ENCODE assay signal across 9 cellular contexts in the genomic region with DNA sequence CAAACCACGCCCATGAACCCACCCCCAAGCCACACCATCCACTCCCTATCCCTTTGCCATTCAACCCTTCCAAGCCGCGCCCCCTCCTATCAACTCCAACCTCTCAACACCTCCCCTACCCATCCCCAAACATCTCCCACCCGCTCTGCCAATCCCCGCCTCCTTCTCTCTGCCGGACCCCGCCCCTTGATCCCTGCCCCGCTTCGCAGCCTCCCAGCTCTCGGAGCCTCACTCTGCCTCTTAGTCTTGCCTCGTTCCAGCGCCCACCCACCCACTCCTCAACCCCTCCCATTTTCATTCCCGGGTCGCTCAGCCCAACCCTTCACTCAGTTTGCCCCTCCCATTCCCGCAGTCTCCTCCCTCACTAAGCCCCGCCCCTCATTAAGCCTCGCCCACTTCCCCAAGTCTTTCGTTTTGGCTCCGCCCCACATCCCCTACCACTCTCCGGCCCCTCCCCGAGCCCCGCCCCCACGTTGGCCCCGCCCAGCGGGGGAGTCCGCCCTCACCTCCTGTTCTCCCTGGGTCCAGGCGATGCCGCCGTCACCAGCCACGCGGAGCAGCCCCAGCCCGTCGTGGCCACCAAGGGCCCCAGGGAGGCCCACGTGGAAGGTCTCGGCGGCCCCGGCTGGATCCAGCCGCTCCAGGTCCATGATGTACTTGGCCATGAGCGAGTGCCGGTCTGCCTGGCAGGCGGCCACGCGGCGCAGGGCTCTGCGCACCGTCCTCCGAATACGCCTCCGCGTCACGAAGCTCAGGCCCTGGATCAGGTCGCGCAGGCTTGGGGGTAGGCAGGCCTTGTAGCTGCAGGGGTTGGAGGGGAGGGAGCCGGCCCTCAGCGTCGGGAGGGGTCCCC. TPM values are rescaled to one million over a fixed set of nuclear protein-coding genes. Genes with fewer than 3 reads are reported as not detected.
DNase-seq lines count a peak whose midpoint lies in the region; ATAC-seq, FAIRE-seq and TF ChIP-seq lines count a peak whose summit lies in the region.
"Had no signal": no experiment of that assay in that cellular context is flagged by ENCODE, and none has a peak within 500 bp of the region (broad histone marks: within the 10 kb centered on the region; RNA-seq: fewer than 3 reads in every experiment).

No MANE protein-coding gene starts in this region.

- peaks cover 16% of the 10 kb centered on the region for H3K4me1 Mint-ChIP-seq in memory B cell

- H3K36me3 Mint-ChIP-seq in memory B cell: peaks cover 27% of the 10 kb centered on the region

- TF ChIP-seq POLR2A in H1 (IDR thresholded peaks at IDR 0.05; ENCODE audit: control extremely low read depth in 1 of 2, low read depth in 2 of 2, low read length in 2 of 2): no peak; a peak in 1 of 3 replicates

- H2AFZ ChIP-seq in H1 (ENCODE audit: low read length): no peak overlapping the region

- H3K4me3 Mint-ChIP-seq in memory B cell: no peak overlapping the region

- H3K27me3 ChIP-seq in H1 (replicated peaks in 1 of 4; ENCODE audit: control insufficient read depth in 3 of 4, extremely low read depth in 1 of 4, insufficient read depth in 3 of 4, low read length in 3 of 4): peaks cover 0 to 9% (median 2%) of the 10 kb centered on the region in 4 experiments; a peak in 3 of 7 replicates

- peak overlapping the region; percentile 66 to 92 for H3K4me2 ChIP-seq in H1 (ENCODE audit: insufficient read depth in 1 of 2, low read depth in 2 of 2, low read length in 2 of 2)

- peaks cover 0 to 3% of the 10 kb centered on the region in 2 experiments for H4K20me1 ChIP-seq in H1 (replicated peaks in 1 of 2; ENCODE audit: control insufficient read depth in 1 of 2, insufficient read depth in 2 of 2, low read length in 2 of 2)

- peak overlapping the region; percentile 74 for H4K91ac ChIP-seq in H1 (replicated peaks; ENCODE audit: insufficient read length, low read length)

- H3K14ac ChIP-seq in H1 (ENCODE audit: insufficient read length): no peak overlapping the region

- no peak overlapping the region for H3K23ac ChIP-seq in H1 (ENCODE audit: insufficient read length)

- peaks cover 0 to 11% (median 3%) of the 10 kb centered on the region in 4 experiments; a peak in 5 of 7 replicates for H3K4me1 ChIP-seq in H1 (replicated peaks in 1 of 4; ENCODE audit: control insufficient read depth in 3 of 4, insufficient read depth in 4 of 4, low read length in 3 of 4)

- peak overlapping the region; percentile 98 for H3K4ac ChIP-seq in H1 (replicated peaks; ENCODE audit: insufficient read length, low read depth, low read length)

- H3K27me3 Mint-ChIP-seq in memory B cell: no peaks in the 10 kb centered on the region

- peak overlapping the region; percentile 81; the same call in 1 of the 2 replicates for H2BK15ac ChIP-seq in H1 (ENCODE audit: low read length)

- H2BK5ac ChIP-seq in H1 (ENCODE audit: low read depth, low read length): peak overlapping the region; percentile 90

- no peaks in the 10 kb centered on the region for H3K36me3 ChIP-seq in H1 (ENCODE audit: control insufficient read depth in 2 of 4, insufficient read depth in 4 of 4, low read length in 3 of 4)

- H3K27ac ChIP-seq in H1 (ENCODE audit: low read depth, low read length): no peak overlapping the region
- H3K27ac ChIP-seq: HL-60 had no signal

- peaks cover 12% of the 10 kb centered on the region for H3K23me2 ChIP-seq in H1 (ENCODE audit: low read depth, low read length)

- H3K79me1 ChIP-seq in H1 (ENCODE audit: low read depth, low read length): no peaks in the 10 kb centered on the region

- peak overlapping the region; percentile 80; the same call in 1 of the 2 replicates for H2BK12ac ChIP-seq in H1 (ENCODE audit: low read depth, low read length)

- H2BK20ac ChIP-seq in H1 (ENCODE audit: low read length): no peak overlapping the region

- H3K56ac ChIP-seq in H1 (replicated peaks; ENCODE audit: insufficient read length, low read depth, low read length): peak overlapping the region; percentile 59

- H3K79me2 ChIP-seq in H1 (ENCODE audit: control insufficient read depth in 1 of 2, insufficient read depth in 2 of 2, low read length in 2 of 2): no peaks in the 10 kb centered on the region

- peak overlapping the region; percentile 3 to 77 (median 64); a peak in 5 of 7 replicates for H3K9ac ChIP-seq in H1 (replicated peaks in 1 of 4; ENCODE audit: extremely low read depth in 1 of 4, low read depth in 3 of 4, low read length in 3 of 4)

- no peak overlapping the region for H2AK5ac ChIP-seq in H1 (ENCODE audit: low read depth, low read length)

- TF ChIP-seq EP300 in H1 (IDR thresholded peaks at IDR 0.05; ENCODE audit: borderline replicate concordance in 1 of 2, low read depth in 2 of 2, low read length in 2 of 2): no peak

- H3K18ac ChIP-seq in H1 (ENCODE audit: extremely low read depth, low read length): peak overlapping the region; percentile 78

- CTCF ChIA-PET in H1 (lab: Charles Lee; ENCODE audit: partially characterized antibody): interaction anchor here (1.3 to 2.1 kb wide), 2 partner anchors 7 to 11 kb away, joined by 4 to 8 read pairs; no protein-coding TSS in a partner anchor

- H2BK120ac ChIP-seq in H1 (replicated peaks; ENCODE audit: low read depth, low read length): peak overlapping the region; percentile 64

- H4K8ac ChIP-seq in H1 (ENCODE audit: extremely low read depth, insufficient read depth, low read length): peak overlapping the region; percentile 83

- H4K5ac ChIP-seq in H1 (ENCODE audit: insufficient read length, low read depth, low read length): no peak overlapping the region

- ATAC-seq in memory B cell (ENCODE audit: low read depth): peak; percentile 45
- ATAC-seq in HG03432 (IDR thresholded peaks at IDR 0.05; ENCODE audit: unreplicated experiment): no peak
- ATAC-seq in HG03097 (IDR thresholded peaks at IDR 0.05; ENCODE audit: low FRiP score, unreplicated experiment): no peak

- no peaks in the 10 kb centered on the region for H3K9me3 Mint-ChIP-seq in memory B cell

- DNase-seq in DMS 273 (lab: John Stamatoyannopoulos, UW; ENCODE audit: unreplicated experiment): peak; percentile 97
- peak; percentile 61 for DNase-seq in NCI-H1694 treated with DMSO at 0.1 percent for 48 hours (lab: John Stamatoyannopoulos, UW)
- peak; percentile 57 for DNase-seq in activated CD4-positive, alpha-beta T cell treated with anti-CD3 and anti-CD28 coated beads, Interleukin-2, amount 50 U/mL, for 1 hour
- DNase-seq in H1 (ENCODE audit: low read depth in 1 of 2, low spot score in 2 of 2): peak; percentile 97 to 99
- DNase-seq in memory B cell (ENCODE audit: low spot score in 2 of 2): no peak
- DNase-seq in stimulated activated CD4-positive, alpha-beta T cell treated with anti-CD3 and anti-CD28 coated beads, TNF-alpha, amount 100 ng/mL, for 48 hours (ENCODE audit: low read depth in 3 of 3): peak; percentile 62 to 89 (median 71)

- no peaks in the 10 kb centered on the region for H3K9me3 ChIP-seq in H1 (ENCODE audit: insufficient read depth in 2 of 2, low read depth in 1 of 2, low read length in 1 of 2)

- H3K4me3 ChIP-seq in H1 (ENCODE audit: extremely low read depth in 1 of 4, insufficient read depth in 2 of 4, low read depth in 3 of 4, low read length in 4 of 4): peak overlapping the region; percentile 50 to 72 (median 62)

- WGBS in H1 (ENCODE audit: extremely low coverage in 1 of 2, insufficient coverage in 1 of 2, insufficient read length in 1 of 2, insufficient replicate concordance in 2 of 2, low coverage in 1 of 2, low lambda C conversion rate in 2 of 2, missing lambda C conversion rate in 1 of 2), 2 experiments: 3 to 100% methylated on average over 2 to 28 of the region's 56 CpGs

- TF ChIP-seq RAD21 in H1 (IDR thresholded peaks at IDR 0.05 in 1 of 2, conservative IDR thresholded peaks at IDR 0.05 in 1 of 2; ENCODE audit: low read depth in 2 of 2, low read length in 2 of 2): no peak

- POLR2A ChIA-PET in H1 (lab: Charles Lee; ENCODE audit: partially characterized antibody): interaction anchor here (0.6 to 12.5 kb wide), 8 partner anchors 10 to 164 kb away, joined by 3 to 133 read pairs (median 3); a partner anchor contains a TSS

- no peak overlapping the region for H3K27ac Mint-ChIP-seq in memory B cell

- peak; percentile 92 for FAIRE-seq in H1 (lab: Jason Lieb, UNC)

- TF ChIP-seq CTCF in H1 (IDR thresholded peaks at IDR 0.05; ENCODE audit: control extremely low read depth in 1 of 3, insufficient read depth in 1 of 3, low read depth in 1 of 3, low read length in 3 of 3): no peak

RNA-seq across cellular contexts. Expression of a gene that starts 5.7 kb away (rescaled TPM):
- 3.2 and 4.0 TPM in 2 replicates for total RNA-seq in H1 (2021; fragmentation: NEBNext Ultra II Directional; extraction: Animal tissue kit (Norgen Biotek cat#: 25700))
- 4.7 TPM in 2 replicates for polyA plus RNA-seq in H1 (2011; rRNA removed)
- 3.2 TPM for polyA plus RNA-seq in H1 (2011; cell fraction: cytosol; rRNA removed)
- 4.1 TPM for polyA plus RNA-seq in H1 (2011; cell fraction: nucleus; rRNA removed)
- 2.1 to 3.0 TPM (median 2.5 TPM) in 4 replicates for polyA plus RNA-seq in H1 (2012, experiment 1 of 2)
- polyA plus RNA-seq in H1 (2012, experiment 2 of 2): 1.9 TPM
- polyA plus RNA-seq in H1 (2013, experiment 1 of 2): 3.3 TPM
- 3.3 TPM for polyA plus RNA-seq in H1 (2013, experiment 2 of 2)
- 3.8 and 4.4 TPM in 2 replicates for polyA minus RNA-seq in H1 (2011; rRNA and poly(A)+ RNA removed)
- 3.1 TPM for polyA minus RNA-seq in H1 (2011; cell fraction: cytosol; rRNA and poly(A)+ RNA removed)
- polyA minus RNA-seq in H1 (2011; cell fraction: nucleus; rRNA and poly(A)+ RNA removed): 2.7 TPM

RNA-seq across cellular contexts. Expression of a gene that starts 17.7 kb away (rescaled TPM):
- 2,749 and 2,894 TPM in 2 replicates for total RNA-seq in H1 (2021; fragmentation: NEBNext Ultra II Directional; extraction: Animal tissue kit (Norgen Biotek cat#: 25700))
- 3,938 and 5,258 TPM in 2 replicates for polyA plus RNA-seq in H1 (2011; rRNA removed)
- polyA plus RNA-seq in H1 (2011; cell fraction: cytosol; rRNA removed): 4,102 TPM
- polyA plus RNA-seq in H1 (2011; cell fraction: nucleus; rRNA removed): 3,741 TPM
- polyA plus RNA-seq in H1 (2012, experiment 1 of 2): 2,900 to 4,037 TPM (median 3,755 TPM) in 4 replicates
- polyA plus RNA-seq in H1 (2012, experiment 2 of 2): 5,025 TPM
- polyA plus RNA-seq in H1 (2013, experiment 1 of 2): 2,492 TPM
- polyA plus RNA-seq in H1 (2013, experiment 2 of 2): 2,474 TPM
- 555 and 636 TPM in 2 replicates for polyA minus RNA-seq in H1 (2011; rRNA and poly(A)+ RNA removed)
- polyA minus RNA-seq in H1 (2011; cell fraction: cytosol; rRNA and poly(A)+ RNA removed): 2,052 TPM
- 752 TPM for polyA minus RNA-seq in H1 (2011; cell fraction: nucleus; rRNA and poly(A)+ RNA removed)

RNA-seq across cellular contexts. Expression of a gene that starts 20.7 kb away (rescaled TPM):
- 0.41 and 1.2 TPM in 2 replicates for total RNA-seq in H1 (2021; fragmentation: NEBNext Ultra II Directional; extraction: Animal tissue kit (Norgen Biotek cat#: 25700))
- polyA plus RNA-seq in H1 (2011; rRNA removed): 1.1 and 1.5 TPM in 2 replicates
- 0.44 TPM for polyA plus RNA-seq in H1 (2011; cell fraction: cytosol; rRNA removed)
- 1.9 TPM for polyA plus RNA-seq in H1 (2011; cell fraction: nucleus; rRNA removed)
- polyA plus RNA-seq in H1 (2012, experiment 1 of 2): 1.2 to 1.5 TPM (median 1.4 TPM) in 3 of 4 replicates, not detected in the other
- polyA plus RNA-seq in H1 (2012, experiment 2 of 2): 1.00 TPM
- polyA plus RNA-seq in H1 (2013, experiment 1 of 2): 0.87 TPM
- 1.1 TPM for polyA plus RNA-seq in H1 (2013, experiment 2 of 2)
- 0.69 and 0.71 TPM in 2 replicates for polyA minus RNA-seq in H1 (2011; rRNA and poly(A)+ RNA removed)
- 1.8 TPM for polyA minus RNA-seq in H1 (2011; cell fraction: cytosol; rRNA and poly(A)+ RNA removed)
- not detected for polyA minus RNA-seq in H1 (2011; cell fraction: nucleus; rRNA and poly(A)+ RNA removed)

RNA-seq across cellular contexts. Expression of a gene that starts 29.7 kb away (rescaled TPM):
- 1.2 and 1.5 TPM in 2 replicates for total RNA-seq in H1 (2021; fragmentation: NEBNext Ultra II Directional; extraction: Animal tissue kit (Norgen Biotek cat#: 25700))
- polyA plus RNA-seq in H1 (2011; rRNA removed): 1.8 and 2.2 TPM in 2 replicates
- 1.8 TPM for polyA plus RNA-seq in H1 (2011; cell fraction: cytosol; rRNA removed)
- 3.6 TPM for polyA plus RNA-seq in H1 (2011; cell fraction: nucleus; rRNA removed)
- polyA plus RNA-seq in H1 (2012, experiment 1 of 2): 0.98 to 2.3 TPM (median 1.7 TPM) in 4 replicates
- polyA plus RNA-seq in H1 (2012, experiment 2 of 2): 1.1 TPM
- 1.4 TPM for polyA plus RNA-seq in H1 (2013, experiment 1 of 2)
- polyA plus RNA-seq in H1 (2013, experiment 2 of 2): 1.7 TPM
- 1.4 and 1.9 TPM in 2 replicates for polyA minus RNA-seq in H1 (2011; rRNA and poly(A)+ RNA removed)
- polyA minus RNA-seq in H1 (2011; cell fraction: cytosol; rRNA and poly(A)+ RNA removed): 3.1 TPM
- 2.7 TPM for polyA minus RNA-seq in H1 (2011; cell fraction: nucleus; rRNA and poly(A)+ RNA removed)

RNA-seq across cellular contexts. Expression of a gene that starts 47.1 kb away (rescaled TPM):
- total RNA-seq in H1 (2021; fragmentation: NEBNext Ultra II Directional; extraction: Animal tissue kit (Norgen Biotek cat#: 25700)): 1.5 and 1.8 TPM in 2 replicates
- polyA plus RNA-seq in H1 (2011; rRNA removed): 1.5 and 2.1 TPM in 2 replicates
- polyA plus RNA-seq in H1 (2011; cell fraction: cytosol; rRNA removed): 0.96 TPM
- 1.6 TPM for polyA plus RNA-seq in H1 (2011; cell fraction: nucleus; rRNA removed)
- polyA plus RNA-seq in H1 (2012, experiment 1 of 2): 0.86 to 2.0 TPM (median 1.5 TPM) in 4 replicates
- 1.5 TPM for polyA plus RNA-seq in H1 (2012, experiment 2 of 2)
- polyA plus RNA-seq in H1 (2013, experiment 1 of 2): 2.6 TPM
- polyA plus RNA-seq in H1 (2013, experiment 2 of 2): 2.9 TPM
- polyA minus RNA-seq in H1 (2011; rRNA and poly(A)+ RNA removed): 1.4 and 1.5 TPM in 2 replicates
- polyA minus RNA-seq in H1 (2011; cell fraction: cytosol; rRNA and poly(A)+ RNA removed): 1.6 TPM
- 0.60 TPM for polyA minus RNA-seq in H1 (2011; cell fraction: nucleus; rRNA and poly(A)+ RNA removed)

Comparison
In these comparisons a context has a peak if more than half of its experiments do, and no peak if none do; other contexts are left out.
1. DNase-seq: peak in DMS 273 (single experiment), NCI-H1694 treated with DMSO at 0.1 percent for 48 hours (single experiment), activated CD4-positive, alpha-beta T cell treated with anti-CD3 and anti-CD28 coated beads, Interleukin-2, amount 50 U/mL, for 1 hour (single experiment), H1 (2 of 2) and stimulated activated CD4-positive, alpha-beta T cell treated with anti-CD3 and anti-CD28 coated beads, TNF-alpha, amount 100 ng/mL, for 48 hours (3 of 3); none in memory B cell (0 of 2).